ENCODE assay signal across 8 cellular contexts in genomic region chr4:13548059-13548983, GRCh38. TPM values are rescaled to one million over a fixed set of nuclear protein-coding genes. Genes with fewer than 3 reads are reported as not detected.
DNase-seq lines count a peak whose midpoint lies in the region; ATAC-seq, FAIRE-seq and TF ChIP-seq lines count a peak whose summit lies in the region.

No MANE protein-coding gene starts in this region.

- TF ChIP-seq CTCF in kidney (IDR thresholded peaks at IDR 0.05; ENCODE audit: borderline replicate concordance, extremely low read depth, insufficient read depth), result no peak

- intact Hi-C loops in kidney (cut with DNase I), result loop anchor here (10.0 kb wide), 1 partner anchor 694 kb away; no protein-coding TSS in a partner anchor

- ATAC-seq in GM19455 (IDR thresholded peaks at IDR 0.05; ENCODE audit: unreplicated experiment) (peak; percentile 6), HG03280 (IDR thresholded peaks at IDR 0.05; ENCODE audit: unreplicated experiment) (no peak), HG03354 (IDR thresholded peaks at IDR 0.05; ENCODE audit: poor library complexity, severe bottlenecking, unreplicated experiment) (no peak)

- H3K27ac ChIP-seq in kidney (ENCODE audit: low read depth in 2 of 2, low read length in 2 of 2), result no peak overlapping the region

- peaks cover 6 to 14% of the 10 kb centered on the region in 2 donors for H3K4me1 ChIP-seq in kidney (ENCODE audit: control insufficient read depth in 1 of 2, insufficient read depth in 1 of 2, low read depth in 1 of 2, low read length in 2 of 2)

- H3K9me3 ChIP-seq in kidney (ENCODE audit: control insufficient read depth in 1 of 2, low read length in 2 of 2), result peaks cover 3 to 8% of the 10 kb centered on the region in 2 donors

- no peak for FAIRE-seq in kidney (lab: Jason Lieb, UNC)

- no peak overlapping the region for H3K9ac ChIP-seq in kidney (ENCODE audit: low read length in 2 of 2)

- H3K36me3 ChIP-seq in kidney (ENCODE audit: control insufficient read depth in 1 of 2, insufficient read depth in 2 of 2, low read length in 2 of 2), result no peaks in the 10 kb centered on the region

- peak overlapping the region in 1 of 2 donors; percentile 64 for H3K4me3 ChIP-seq in kidney (ENCODE audit: low read length in 2 of 2)

- DNase-seq in AG08396 (ENCODE audit: low spot score), result peak; percentile 45
- DNase-seq in SW480 (ENCODE audit: low spot score), result peak; percentile 14
- peak; percentile 61 for DNase-seq in kidney
- no peak for DNase-seq in stimulated activated CD4-positive, alpha-beta T cell treated with anti-CD3 and anti-CD28 coated beads, Interleukin-4, amount 100 ng/mL, for 1 hour
- no peak for DNase-seq in SIG-M5 (lab: John Stamatoyannopoulos, UW)

RNA-seq across cellular contexts. Expression of gene NKX3-2, which starts 4.0 kb away (rescaled TPM):
- total RNA-seq in kidney, result not detected
- 0.17 TPM for polyA plus RNA-seq in kidney (ENCODE audit: insufficient read depth, low read depth, low replicate concordance)

Comparison
In these comparisons a context has a peak if more than half of its experiments do, and no peak if none do; other contexts are left out.
1. DNase-seq: peak in AG08396 (single experiment), SW480 (single experiment) and kidney (single experiment); none in stimulated activated CD4-positive, alpha-beta T cell treated with anti-CD3 and anti-CD28 coated beads, Interleukin-4, amount 100 ng/mL, for 1 hour (single experiment) and SIG-M5 (single experiment).